8 cellular contexts compared by ENCODE assay signal in the genomic region with DNA sequence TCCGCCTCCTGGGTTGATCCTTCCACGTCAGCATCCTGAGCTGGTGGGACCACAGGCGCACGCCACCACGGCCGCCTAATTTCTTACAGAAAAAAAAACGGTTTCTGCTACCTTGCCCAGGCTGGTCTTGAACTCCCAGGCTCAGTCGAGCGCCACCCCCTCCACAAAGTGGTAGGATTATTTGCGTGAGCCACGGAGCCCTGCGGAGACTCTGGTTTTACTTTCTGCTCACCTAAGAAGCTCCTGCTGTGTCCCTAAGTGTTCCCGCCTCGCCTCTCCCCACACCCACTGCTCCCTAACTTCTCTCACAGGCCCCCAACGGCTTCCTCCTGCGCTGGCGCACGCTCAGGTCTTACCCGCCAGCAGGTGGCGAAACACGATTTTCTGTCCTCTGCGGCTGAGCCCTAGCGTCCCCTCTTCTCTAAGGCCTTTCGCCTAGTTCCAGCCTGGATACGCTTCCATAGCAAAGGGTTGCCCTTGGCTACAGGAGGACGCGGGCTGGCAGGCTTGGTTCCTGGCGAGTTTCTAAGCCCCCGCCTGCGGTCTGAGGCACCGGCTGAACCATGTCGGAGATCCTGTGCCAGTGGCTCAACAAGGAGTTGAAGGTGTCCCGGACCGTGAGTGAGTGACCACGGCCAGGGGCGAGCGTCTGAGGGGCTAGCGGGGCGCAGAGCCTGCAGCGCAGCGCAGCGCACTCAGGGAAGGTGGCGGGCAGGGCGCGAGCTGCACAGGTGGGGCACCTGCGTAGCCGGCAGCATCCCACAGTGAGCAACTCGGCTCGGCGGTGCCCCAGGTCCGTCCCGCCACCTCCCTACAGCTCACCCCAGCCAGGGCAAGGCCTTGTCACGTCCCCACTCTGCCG. TPM values are rescaled to one million over a fixed set of nuclear protein-coding genes. Genes with fewer than 3 reads are reported as not detected.
DNase-seq lines count a peak whose midpoint lies in the region; ATAC-seq and TF ChIP-seq lines count a peak whose summit lies in the region.

A gene with protein sequence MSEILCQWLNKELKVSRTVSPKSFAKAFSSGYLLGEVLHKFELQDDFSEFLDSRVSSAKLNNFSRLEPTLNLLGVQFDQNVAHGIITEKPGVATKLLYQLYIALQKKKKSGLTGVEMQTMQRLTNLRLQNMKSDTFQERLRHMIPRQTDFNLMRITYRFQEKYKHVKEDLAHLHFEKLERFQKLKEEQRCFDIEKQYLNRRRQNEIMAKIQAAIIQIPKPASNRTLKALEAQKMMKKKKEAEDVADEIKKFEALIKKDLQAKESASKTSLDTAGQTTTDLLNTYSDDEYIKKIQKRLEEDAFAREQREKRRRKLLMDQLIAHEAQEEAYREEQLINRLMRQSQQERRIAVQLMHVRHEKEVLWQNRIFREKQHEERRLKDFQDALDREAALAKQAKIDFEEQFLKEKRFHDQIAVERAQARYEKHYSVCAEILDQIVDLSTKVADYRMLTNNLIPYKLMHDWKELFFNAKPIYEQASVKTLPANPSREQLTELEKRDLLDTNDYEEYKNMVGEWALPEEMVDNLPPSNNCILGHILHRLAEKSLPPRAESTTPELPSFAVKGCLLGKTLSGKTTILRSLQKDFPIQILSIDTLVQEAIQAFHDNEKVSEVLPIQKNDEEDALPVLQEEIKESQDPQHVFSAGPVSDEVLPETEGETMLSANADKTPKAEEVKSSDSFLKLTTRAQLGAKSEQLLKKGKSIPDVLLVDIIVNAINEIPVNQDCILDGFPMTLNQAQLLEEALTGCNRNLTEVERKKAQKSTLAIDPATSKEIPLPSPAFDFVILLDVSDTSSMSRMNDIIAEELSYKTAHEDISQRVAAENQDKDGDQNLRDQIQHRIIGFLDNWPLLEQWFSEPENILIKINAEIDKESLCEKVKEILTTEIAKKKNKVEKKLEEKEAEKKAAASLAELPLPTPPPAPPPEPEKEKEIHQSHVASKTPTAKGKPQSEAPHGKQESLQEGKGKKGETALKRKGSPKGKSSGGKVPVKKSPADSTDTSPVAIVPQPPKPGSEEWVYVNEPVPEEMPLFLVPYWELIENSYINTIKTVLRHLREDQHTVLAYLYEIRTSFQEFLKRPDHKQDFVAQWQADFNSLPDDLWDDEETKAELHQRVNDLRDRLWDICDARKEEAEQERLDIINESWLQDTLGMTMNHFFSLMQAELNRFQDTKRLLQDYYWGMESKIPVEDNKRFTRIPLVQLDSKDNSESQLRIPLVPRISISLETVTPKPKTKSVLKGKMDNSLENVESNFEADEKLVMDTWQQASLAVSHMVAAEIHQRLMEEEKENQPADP (N-terminal part only) (plus strand): TSS at position 429 of the 862 bp plus-strand sequence. CDS start 135 bp downstream, at position 564.

- intact Hi-C loops in left colon (cut with DNase I, micrococcal nuclease) = no loop called here

- H3K4me3 ChIP-seq in GM12864 (ENCODE audit: low read depth, low read length) = peak within 1 kb of the TSS; percentile 28

- peak; percentile 51 for TF ChIP-seq CTCF in GM12864 (IDR thresholded peaks at IDR 0.05; ENCODE audit: low read depth, low read length, missing control alignments)

- ATAC-seq in HG02798 (IDR thresholded peaks at IDR 0.05; ENCODE audit: poor library complexity, unreplicated experiment) = peak; percentile 83
- peak; percentile 99 for ATAC-seq in left colon

- DNase-seq in GM12864 (ENCODE audit: low read depth) = no peak
- DNase-seq in NCI-H2171 treated with DMSO at 0.1 percent for 48 hours (lab: John Stamatoyannopoulos, UW) = peak; percentile 74
- DNase-seq in activated CD4-positive, alpha-beta T cell treated with anti-CD3 and anti-CD28 coated beads for 48 hours = peak; percentile 88
- peak; percentile 92 for DNase-seq in dedifferentiated amniotic fluid mesenchymal stem cell (ENCODE audit: extremely low spot score)
- DNase-seq in left colon = peak; percentile 79 to 85
- DNase-seq in stimulated activated CD4-positive, alpha-beta T cell treated with anti-CD3 and anti-CD28 coated beads, Interleukin-1b, Interleukin-23, amount 100 ng/mL, for 24 hours (ENCODE audit: low read depth in 4 of 4, low spot score in 1 of 4) = peak; percentile 53 to 72 (median 64)
- no peak for DNase-seq in NK-92 treated with Interleukin-12 subunit alpha and Interleukin-12 subunit beta, amount 100 ng/mL, for 24 hours (lab: John Stamatoyannopoulos, UW)

RNA-seq across cellular contexts. Expression of the gene that starts here (rescaled TPM):
- total RNA-seq in left colon = 1 to 10 TPM; 3.0 to 5.0 TPM

Comparison
In these comparisons a context has a peak if more than half of its experiments do, and no peak if none do; other contexts are left out.
1. DNase-seq: peak in NCI-H2171 treated with DMSO at 0.1 percent for 48 hours (single experiment), activated CD4-positive, alpha-beta T cell treated with anti-CD3 and anti-CD28 coated beads for 48 hours (single experiment), dedifferentiated amniotic fluid mesenchymal stem cell (single experiment), left colon (2 of 2) and stimulated activated CD4-positive, alpha-beta T cell treated with anti-CD3 and anti-CD28 coated beads, Interleukin-1b, Interleukin-23, amount 100 ng/mL, for 24 hours (4 of 4); none in GM12864 (single experiment) and NK-92 treated with Interleukin-12 subunit alpha and Interleukin-12 subunit beta, amount 100 ng/mL, for 24 hours (single experiment).